8 cellular contexts compared by ENCODE assay signal in genomic region chr1:62687421-62687902, GRCh38. TPM values are rescaled to one million over a fixed set of nuclear protein-coding genes. Genes with fewer than 3 reads are reported as not detected.
DNase-seq lines count a peak whose midpoint lies in the region; ATAC-seq and TF ChIP-seq lines count a peak whose summit lies in the region.

No MANE protein-coding gene starts in this region.

- H3K4me3 ChIP-seq in kidney epithelial cell (ENCODE audit: low read depth, low read length): peak overlapping the region; percentile 64

- peaks cover 19% of the 10 kb centered on the region for H3K4me1 Mint-ChIP-seq in T-helper 17 cell
- peaks cover 30% of the 10 kb centered on the region for H3K4me1 Mint-ChIP-seq in central memory CD8-positive, alpha-beta T cell

- H3K27me3 ChIP-seq in kidney epithelial cell (ENCODE audit: control insufficient read depth, insufficient read depth, low read length): no peaks in the 10 kb centered on the region

- H3K9me3 Mint-ChIP-seq in central memory CD8-positive, alpha-beta T cell: no peaks in the 10 kb centered on the region

- peaks cover 4% of the 10 kb centered on the region for H3K36me3 Mint-ChIP-seq in T-helper 17 cell (ENCODE audit: low read depth)
- H3K36me3 Mint-ChIP-seq in central memory CD8-positive, alpha-beta T cell (ENCODE audit: insufficient read depth): peaks cover 7% of the 10 kb centered on the region

- DNase-seq in GM10248 (ENCODE audit: extremely low spot score): peak; percentile 49
- peak in 1 of 3 donors; percentile 12 for DNase-seq in T-helper 17 cell
- DNase-seq in central memory CD8-positive, alpha-beta T cell (ENCODE audit: low spot score in 2 of 2): no peak
- DNase-seq in kidney epithelial cell (ENCODE audit: low read depth): no peak
- DNase-seq in stimulated activated CD4-positive, alpha-beta T cell treated with anti-CD3 and anti-CD28 coated beads, Interleukin-2, amount 100 ng/mL, for 24 hours: peak; percentile 30 to 35
- DNase-seq in GF-D8 (lab: John Stamatoyannopoulos, UW): no peak

- ATAC-seq in GM21723 (IDR thresholded peaks at IDR 0.05; ENCODE audit: unreplicated experiment) (peak; percentile 35), T-helper 17 cell (peak; percentile 53)
- peak; percentile 54 for ATAC-seq in central memory CD8-positive, alpha-beta T cell (replicated peaks; ENCODE audit: extremely low read depth, poor library complexity, severe bottlenecking)

- H3K27me3 Mint-ChIP-seq in T-helper 17 cell: peaks cover under 1% of the 10 kb centered on the region
- no peaks in the 10 kb centered on the region for H3K27me3 Mint-ChIP-seq in central memory CD8-positive, alpha-beta T cell

- no peak for TF ChIP-seq RAD21 in Ishikawa (IDR thresholded peaks at IDR 0.05; ENCODE audit: low read depth)

- peak overlapping the region; percentile 81 for H3K27ac Mint-ChIP-seq in T-helper 17 cell
- peak overlapping the region; percentile 66 for H3K27ac Mint-ChIP-seq in central memory CD8-positive, alpha-beta T cell (ENCODE audit: low read depth)

- TF ChIP-seq EP300 in Ishikawa (IDR thresholded peaks at IDR 0.05; ENCODE audit: borderline replicate concordance): no peak

- CTCF ChIA-PET in GM10248 (lab: Yijun Ruan, JAX): no interaction called here

- TF ChIP-seq CTCF in GM10248 (IDR thresholded peaks at IDR 0.05; ENCODE audit: control extremely low read depth, extremely low read depth, low read depth, missing control alignments) (no peak), kidney epithelial cell (IDR thresholded peaks at IDR 0.05; ENCODE audit: insufficient read depth, low read length, poor library complexity, severe bottlenecking) (no peak)

- no peaks in the 10 kb centered on the region for H3K9me3 ChIP-seq in T-helper 17 cell (ENCODE audit: control insufficient read depth, low read length, poor library complexity, severe bottlenecking)

- no peaks in the 10 kb centered on the region for H3K36me3 ChIP-seq in kidney epithelial cell (ENCODE audit: control insufficient read depth, insufficient read depth, low read length)

- POLR2A ChIA-PET in GM10248 (lab: Yijun Ruan, JAX): no interaction called here

- H3K4me3 Mint-ChIP-seq in T-helper 17 cell: peak overlapping the region; percentile 95
- H3K4me3 Mint-ChIP-seq in central memory CD8-positive, alpha-beta T cell: peak overlapping the region; percentile 88

TF ChIP-seq in Ishikawa, 13 proteins besides CTCF, POLR2A, EP300 and RAD21:
- 0 out of 2 replicates have a peak, but pooled peaks have one; percentile 77 for TF ChIP-seq ZBTB7A (IDR thresholded peaks at IDR 0.05; ENCODE audit: low read depth)
- TF ChIP-seq USF1 (IDR thresholded peaks at IDR 0.05): no peak
- no peak for TF ChIP-seq MAX (IDR thresholded peaks at IDR 0.05)

RNA-seq across cellular contexts. Expression of gene DOCK7, which starts 0.7 kb away (rescaled TPM):
- total RNA-seq in T-helper 17 cell: 1 to 10 TPM; 7.8 to 8.8 TPM
- total RNA-seq in kidney epithelial cell: 40.6 and 43.5 TPM in 2 replicates

Comparison
In these comparisons a context has a peak if more than half of its experiments do, and no peak if none do; other contexts are left out.
1. DNase-seq: peak in GM10248 (single experiment) and stimulated activated CD4-positive, alpha-beta T cell treated with anti-CD3 and anti-CD28 coated beads, Interleukin-2, amount 100 ng/mL, for 24 hours (2 of 2); none in central memory CD8-positive, alpha-beta T cell (0 of 2), kidney epithelial cell (single experiment) and GF-D8 (single experiment).
2. Peak in every context shown above with its lines, with median percentiles within 50 percentile points of each other: ATAC-seq.